Comparison of ENCODE assay signal across 8 cellular contexts in genomic region chr3:146544929-146545528, GRCh38. TPM values are rescaled to one million over a fixed set of nuclear protein-coding genes. Genes with fewer than 3 reads are reported as not detected.
DNase-seq lines count a peak whose midpoint lies in the region; ATAC-seq and TF ChIP-seq lines count a peak whose summit lies in the region.

No MANE protein-coding gene starts in this region.

- H3K23ac ChIP-seq in mesendoderm (ENCODE audit: low read length) = no peak overlapping the region

- peaks cover 35% of the 10 kb centered on the region for H3K79me2 ChIP-seq in mesendoderm (ENCODE audit: control insufficient read depth, insufficient read depth, low read length)

- H3K9me3 ChIP-seq in A673 (ENCODE audit: low read depth, low read length, poor library complexity, severe bottlenecking) (no peaks in the 10 kb centered on the region), HAP-1 (no peaks in the 10 kb centered on the region)

- CTCF ChIA-PET in A673 (lab: Charles Lee) = no interaction called here

- H3K4ac ChIP-seq in mesendoderm (ENCODE audit: low read depth, low read length) = no peak overlapping the region

- H3K27me3 ChIP-seq in A673 (replicated peaks; ENCODE audit: insufficient read depth, low read depth, low read length, poor library complexity) = no peaks in the 10 kb centered on the region
- H3K27me3 ChIP-seq in HAP-1 (ENCODE audit: low read depth) = no peaks in the 10 kb centered on the region
- H3K27me3 ChIP-seq in mesendoderm (ENCODE audit: insufficient read depth, low read length, poor library complexity) = no peaks in the 10 kb centered on the region

- H2AK5ac ChIP-seq in mesendoderm (ENCODE audit: low read length) = no peak overlapping the region

- H3K27ac ChIP-seq in A673 (ENCODE audit: low read depth, low read length, poor library complexity, severe bottlenecking) = peak overlapping the region; percentile 88
- H3K27ac ChIP-seq in mesendoderm (ENCODE audit: low read depth, low read length) = no peak overlapping the region

- in situ Hi-C loops in HAP-1 (cut with MboI; ENCODE audit: low sequenced_read_pairs) (no loop called here), astrocyte of the spinal cord (cut with HindIII; ENCODE audit: low sequenced_read_pairs) (no loop called here)

- no peak overlapping the region for H2BK5ac ChIP-seq in mesendoderm (ENCODE audit: low read length)

- TSS peak; percentile 98 for BruUV-seq in A673 (replicated peaks; lab: Mats Ljungman, UMichigan)

- H3K36me3 ChIP-seq in A673 (ENCODE audit: insufficient read depth, low read length, poor library complexity, severe bottlenecking) (no peaks in the 10 kb centered on the region), HAP-1 (replicated peaks) (peaks cover 7% of the 10 kb centered on the region; the same call in 1 of the 2 replicates), mesendoderm (ENCODE audit: control insufficient read depth, insufficient read depth, low read length) (no peaks in the 10 kb centered on the region)

- H3K4me1 ChIP-seq in A673 (ENCODE audit: insufficient read depth, low read length, poor library complexity, severe bottlenecking) (peaks cover 22% of the 10 kb centered on the region), HAP-1 (peaks cover 20% of the 10 kb centered on the region), mesendoderm (ENCODE audit: control insufficient read depth, low read depth, low read length) (no peaks in the 10 kb centered on the region)

- intact Hi-C loops in A673 (cut with micrococcal nuclease; ENCODE audit: unreplicated experiment) = no loop called here

- ATAC-seq in HG02623 (IDR thresholded peaks at IDR 0.05; ENCODE audit: unreplicated experiment) = no peak

- peak overlapping the region; percentile 68 for H3K56ac ChIP-seq in mesendoderm (ENCODE audit: low read length)

- TF ChIP-seq CTCF in A673 (conservative IDR thresholded peaks at IDR 0.05; ENCODE audit: low read depth, low read length) (no peak), astrocyte of the spinal cord (IDR thresholded peaks at IDR 0.05; ENCODE audit: low read depth, low read length) (no peak)

- peak overlapping the region; percentile 75 for H3K4me3 ChIP-seq in A673 (ENCODE audit: low read depth, low read length, poor library complexity, severe bottlenecking)
- H3K4me3 ChIP-seq in HAP-1 = peak overlapping the region; percentile 69
- H3K4me3 ChIP-seq in astrocyte of the spinal cord (ENCODE audit: low read depth, low read length) = peak overlapping the region; percentile 79
- H3K4me3 ChIP-seq in mesendoderm (ENCODE audit: low read length) = peak overlapping the region; percentile 29

- H3K18ac ChIP-seq in mesendoderm (ENCODE audit: low read length) = no peak overlapping the region

- no peak overlapping the region for H2BK15ac ChIP-seq in mesendoderm (replicated peaks; ENCODE audit: low read depth)

- no peak overlapping the region for H4K8ac ChIP-seq in mesendoderm (ENCODE audit: low read depth, low read length)

- H3K9ac ChIP-seq in mesendoderm (ENCODE audit: low read length) = peak overlapping the region; percentile 56

- no peak overlapping the region for H4K5ac ChIP-seq in mesendoderm (ENCODE audit: low read length)

- POLR2A ChIA-PET in A673 (lab: Charles Lee; ENCODE audit: low non-redundant PET) = interaction anchor here (0.6 kb wide), 1 partner anchor 781 kb away, joined by 5 read pairs; no protein-coding TSS in a partner anchor

- no peaks in the 10 kb centered on the region for H3K79me1 ChIP-seq in mesendoderm (ENCODE audit: low read length)

- peak overlapping the region; percentile 23 for H3K4me2 ChIP-seq in mesendoderm (ENCODE audit: low read length)

- H2BK120ac ChIP-seq in mesendoderm (ENCODE audit: low read depth, low read length) = no peak overlapping the region

- WGBS in mesendoderm (ENCODE audit: extremely low coverage, insufficient coverage, low lambda C conversion rate) = no CpG with 5 or more reads among the region's 8 CpGs

- DNase-seq in A673 (ENCODE audit: low spot score) (no peak), HAP-1 (ENCODE audit: low spot score in 2 of 2) (no peak), astrocyte of the spinal cord (ENCODE audit: low read depth, low spot score) (no peak), mesendoderm (no peak), NCI-H69 (lab: John Stamatoyannopoulos, UW) (no peak), NCI-H524 treated with DMSO at 0.1 percent for 48 hours (lab: John Stamatoyannopoulos, UW) (no peak), SW 1271 (lab: John Stamatoyannopoulos, UW) (no peak)

RNA-seq across cellular contexts. Expression of gene PLSCR1, which starts 0.6 kb away (rescaled TPM):
- total RNA-seq in A673 (2021) = 45.6 and 49.3 TPM in 2 replicates
- 55.1 TPM for polyA plus RNA-seq in mesendoderm (2013, experiment 1 of 2)
- 57.2 TPM for polyA plus RNA-seq in mesendoderm (2013, experiment 2 of 2)

Comparison
In these comparisons a context has a peak if more than half of its experiments do, and no peak if none do; other contexts are left out.
1. H3K4me3 ChIP-seq: peak in every context shown above with its lines; median percentile 79 in astrocyte of the spinal cord; 75 in A673; 69 in HAP-1; 29 in mesendoderm.